In the genomic region with DNA sequence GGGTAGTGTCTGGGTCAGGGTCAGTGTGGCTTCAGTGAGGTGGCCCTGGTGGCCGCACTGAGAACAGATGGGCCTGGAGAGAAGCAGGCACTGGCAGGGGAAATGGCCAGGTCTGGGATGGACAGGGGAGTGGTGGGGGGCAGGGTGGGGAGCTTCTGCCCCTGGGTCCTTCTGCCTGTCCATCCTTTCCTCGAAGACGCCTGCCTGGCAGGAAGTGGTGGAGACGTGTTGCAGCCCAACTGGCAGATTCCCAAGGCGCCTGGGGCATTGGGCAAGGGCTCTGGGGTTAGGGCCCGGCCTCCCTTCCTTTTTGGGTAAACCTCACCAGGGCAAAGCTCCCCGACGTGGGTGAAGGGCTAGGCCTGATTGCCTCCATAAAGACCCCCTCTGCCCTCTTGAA, we compare ENCODE assay signal across 12 cellular contexts. TPM values are rescaled to one million over a fixed set of nuclear protein-coding genes. Genes with fewer than 3 reads are reported as not detected.
DNase-seq lines count a peak whose midpoint lies in the region; ATAC-seq and TF ChIP-seq lines count a peak whose summit lies in the region.
"Had no signal": no experiment of that assay in that cellular context is flagged by ENCODE, and none has a peak within 500 bp of the region (broad histone marks: within the 10 kb centered on the region; RNA-seq: fewer than 3 reads in every experiment).

No MANE protein-coding gene starts in this region.

- H2AFZ ChIP-seq in hepatocyte = no peak overlapping the region

- no peak for TF ChIP-seq CTCF in esophagus squamous epithelium (IDR thresholded peaks at IDR 0.05)
- no peak for TF ChIP-seq CTCF in neutrophil (IDR thresholded peaks at IDR 0.05)
- no peak for TF ChIP-seq CTCF in hepatocyte (IDR thresholded peaks at IDR 0.05; ENCODE audit: poor library complexity)

- H3K36me3 ChIP-seq in esophagus squamous epithelium (peaks cover 0 to 37% (median 0%) of the 10 kb centered on the region in 3 donors), neutrophil (no peaks in the 10 kb centered on the region), hepatocyte (replicated peaks; ENCODE audit: insufficient read depth, low read depth) (no peaks in the 10 kb centered on the region)

- H3K9me2 ChIP-seq in hepatocyte (replicated peaks; ENCODE audit: insufficient read depth) = no peaks in the 10 kb centered on the region

- H3K27me3 ChIP-seq in esophagus squamous epithelium = no peaks in the 10 kb centered on the region
- H3K27me3 ChIP-seq in neutrophil = peaks cover 35% of the 10 kb centered on the region
- no peaks in the 10 kb centered on the region for H3K27me3 ChIP-seq in hepatocyte

- no peak for TF ChIP-seq POLR2A in esophagus squamous epithelium (IDR thresholded peaks at IDR 0.05)

- H3K79me2 ChIP-seq in hepatocyte = peaks cover 100% of the 10 kb centered on the region

- peak; percentile 68 for DNase-seq in Ammon's horn (ENCODE audit: low spot score)
- peak; percentile 83 for DNase-seq in MV-4-11 (lab: John Stamatoyannopoulos, UW)
- DNase-seq in esophagus squamous epithelium (lab: John Stamatoyannopoulos, UW) = no peak
- DNase-seq in hepatocyte (ENCODE audit: low spot score) = no peak
- no peak for DNase-seq in cerebellar nuclear complex (lab: John Stamatoyannopoulos, UW)
- DNase-seq in mucosa of gallbladder (ENCODE audit: low spot score) = no peak
- DNase-seq: activated CD4-positive, alpha-beta T cell treated with anti-CD3 and anti-CD28 coated beads, Interleukin-2, amount 50 U/mL, for 1 hour; CD4-positive, alpha-beta T cell; mesendoderm; NCI-H345 had no signal

- intact Hi-C loops in esophagus squamous epithelium (cut with DNase I) = no loop called here

- H3K27ac ChIP-seq in esophagus squamous epithelium (peak overlapping the region; percentile 27 to 88 (median 82)), neutrophil (peak overlapping the region; percentile 68), hepatocyte (no peak overlapping the region)

- H4K20me1 ChIP-seq in hepatocyte (ENCODE audit: insufficient read depth, poor library complexity, severe bottlenecking) = peaks cover 99% of the 10 kb centered on the region

- 9 to 26% methylated on average over 4 to 7 of the region's 8 CpGs for WGBS in esophagus squamous epithelium, 2 donors
- 79% methylated on average over 6 of the region's 8 CpGs for WGBS in hepatocyte (ENCODE audit: low lambda C conversion rate, missing lambda C conversion rate)

- H3K4me2 ChIP-seq in hepatocyte = no peak overlapping the region

- H3K9me3 ChIP-seq in esophagus squamous epithelium (no peaks in the 10 kb centered on the region), neutrophil (no peaks in the 10 kb centered on the region), hepatocyte (ENCODE audit: low read depth) (no peaks in the 10 kb centered on the region)

- H3K4me3 ChIP-seq in esophagus squamous epithelium = no peak overlapping the region
- peak overlapping the region in 1 of 2 experiments; percentile 4 for H3K4me3 ChIP-seq in neutrophil (ENCODE audit: low read depth in 1 of 2, low read length in 1 of 2)
- H3K4me3 ChIP-seq in hepatocyte = no peak overlapping the region

- H3K4me1 ChIP-seq in esophagus squamous epithelium = peaks cover 44 to 98% (median 45%) of the 10 kb centered on the region in 3 donors
- peaks cover 23 to 24% of the 10 kb centered on the region in 2 experiments for H3K4me1 ChIP-seq in neutrophil (ENCODE audit: control insufficient read depth in 1 of 2, insufficient read depth in 1 of 2, low read depth in 1 of 2, low read length in 1 of 2)
- H3K4me1 ChIP-seq in hepatocyte (ENCODE audit: insufficient read depth) = peaks cover 25% of the 10 kb centered on the region

- ATAC-seq in HG03521 (IDR thresholded peaks at IDR 0.05; ENCODE audit: unreplicated experiment) = no peak

RNA-seq across cellular contexts. Expression of a gene that starts 10.4 kb away (rescaled TPM):
- total RNA-seq in esophagus squamous epithelium (10 to 100 TPM; 32.4 to 46.5 (median 39.0) TPM), hepatocyte (45.5 and 69.8 TPM in 2 replicates), mucosa of gallbladder (210 TPM)
- 55.1 and 56.4 TPM in 2 replicates for polyA plus RNA-seq in hepatocyte

Comparison
In these comparisons a context has a peak if more than half of its experiments do, and no peak if none do; other contexts are left out.
1. DNase-seq: peak in Ammon's horn (single experiment) and MV-4-11 (single experiment); none in esophagus squamous epithelium (single experiment), hepatocyte (single experiment), cerebellar nuclear complex (0 of 2) and mucosa of gallbladder (single experiment).